ENCODE assay signal across 1 cellular context in genomic region chr4:26857278-26858034, GRCh38.
A peak's percentile ranks its signal among the peaks of the same experiment; 100 is the strongest.
TF ChIP-seq lines count a peak whose summit lies in the region.

No MANE protein-coding gene starts in this region.

TF ChIP-seq in K562, 482 proteins besides CTCF, POLR2A, EP300 and RAD21 (continued from another document and continues in another):
- TF ChIP-seq NR0B1 (IDR thresholded peaks at IDR 0.05; ENCODE audit: partially characterized antibody) (no peak), BHLHE40 (IDR thresholded peaks at IDR 0.05; ENCODE audit: low read length) (no peak), MITF (IDR thresholded peaks at IDR 0.05) (no peak), ZNF24 (IDR thresholded peaks at IDR 0.05) (no peak), BRF1 (IDR thresholded peaks at IDR 0.05; ENCODE audit: borderline replicate concordance, extremely low read depth, insufficient read length) (no peak), CBX2 (IDR thresholded peaks at IDR 0.05; ENCODE audit: insufficient read depth, low read length, poor library complexity, severe bottlenecking) (no peak), ERF (CRISPR knock-in tag; IDR thresholded peaks at IDR 0.05) (no peak), MYC (IDR thresholded peaks at IDR 0.05; ENCODE audit: low read depth, low read length) (peak; percentile 49; the same call in 1 of the 2 replicates), MYC (CRISPR knock-in tag; IDR thresholded peaks at IDR 0.05; ENCODE audit: borderline replicate concordance, low read depth) (0 out of 2 replicates have a peak, but pooled peaks have one; percentile 33), ZNF639 (CRISPR knock-in tag; conservative IDR thresholded peaks at IDR 0.05 in 1 of 2, IDR thresholded peaks at IDR 0.05 in 1 of 2) (peak in 1 of 2 experiments; percentile 39; a peak in 1 of 4 replicates), JUND (IDR thresholded peaks at IDR 0.05; ENCODE audit: borderline replicate concordance, low read depth, low read length) (peak; percentile 71), JUND (tag; IDR thresholded peaks at IDR 0.05; ENCODE audit: borderline replicate concordance, low read depth, low read length) (no peak; the same call in 2 of the 3 replicates), NCOA1 (IDR thresholded peaks at IDR 0.05; ENCODE audit: low read depth) (no peak), PHF8 (IDR thresholded peaks at IDR 0.05; ENCODE audit: borderline replicate concordance, low read length) (peak; percentile 80; the same call in 1 of the 2 replicates), SREBF2 (CRISPR knock-in tag; IDR thresholded peaks at IDR 0.05) (no peak), ZNF644 (tag; IDR thresholded peaks at IDR 0.05; ENCODE audit: low read depth) (0 out of 2 replicates have a peak, but pooled peaks have one; percentile 38), CREM (IDR thresholded peaks at IDR 0.05; ENCODE audit: low read depth) (peak; percentile 80; the same call in 1 of the 2 replicates), ZNF551 (CRISPR knock-in tag; IDR thresholded peaks at IDR 0.05) (no peak), ARNT (IDR thresholded peaks at IDR 0.05) (no peak), ZEB2 (IDR thresholded peaks at IDR 0.05) (no peak), TRIM25 (IDR thresholded peaks at IDR 0.05; ENCODE audit: borderline replicate concordance) (no peak), CUX1 (CRISPR knock-in tag; IDR thresholded peaks at IDR 0.05) (no peak), SIN3A (IDR thresholded peaks at IDR 0.05; ENCODE audit: borderline replicate concordance in 2 of 2, control insufficient read depth in 1 of 2, low read depth in 2 of 2, low read length in 2 of 2) (0 out of 4 replicates have a peak, but pooled peaks of 1 of the 2 experiments have one; percentile 25), ASH1L (IDR thresholded peaks at IDR 0.05; ENCODE audit: borderline replicate concordance, low read depth, partially characterized antibody) (no peak), KLF1 (tag; IDR thresholded peaks at IDR 0.05) (no peak), ZNF77 (CRISPR knock-in tag; IDR thresholded peaks at IDR 0.05) (no peak), NCOA2 (IDR thresholded peaks at IDR 0.05; ENCODE audit: partially characterized antibody in 2 of 2) (no peak), NCOA6 (IDR thresholded peaks at IDR 0.05) (no peak)
- TF ChIP-seq, protein P1, sequence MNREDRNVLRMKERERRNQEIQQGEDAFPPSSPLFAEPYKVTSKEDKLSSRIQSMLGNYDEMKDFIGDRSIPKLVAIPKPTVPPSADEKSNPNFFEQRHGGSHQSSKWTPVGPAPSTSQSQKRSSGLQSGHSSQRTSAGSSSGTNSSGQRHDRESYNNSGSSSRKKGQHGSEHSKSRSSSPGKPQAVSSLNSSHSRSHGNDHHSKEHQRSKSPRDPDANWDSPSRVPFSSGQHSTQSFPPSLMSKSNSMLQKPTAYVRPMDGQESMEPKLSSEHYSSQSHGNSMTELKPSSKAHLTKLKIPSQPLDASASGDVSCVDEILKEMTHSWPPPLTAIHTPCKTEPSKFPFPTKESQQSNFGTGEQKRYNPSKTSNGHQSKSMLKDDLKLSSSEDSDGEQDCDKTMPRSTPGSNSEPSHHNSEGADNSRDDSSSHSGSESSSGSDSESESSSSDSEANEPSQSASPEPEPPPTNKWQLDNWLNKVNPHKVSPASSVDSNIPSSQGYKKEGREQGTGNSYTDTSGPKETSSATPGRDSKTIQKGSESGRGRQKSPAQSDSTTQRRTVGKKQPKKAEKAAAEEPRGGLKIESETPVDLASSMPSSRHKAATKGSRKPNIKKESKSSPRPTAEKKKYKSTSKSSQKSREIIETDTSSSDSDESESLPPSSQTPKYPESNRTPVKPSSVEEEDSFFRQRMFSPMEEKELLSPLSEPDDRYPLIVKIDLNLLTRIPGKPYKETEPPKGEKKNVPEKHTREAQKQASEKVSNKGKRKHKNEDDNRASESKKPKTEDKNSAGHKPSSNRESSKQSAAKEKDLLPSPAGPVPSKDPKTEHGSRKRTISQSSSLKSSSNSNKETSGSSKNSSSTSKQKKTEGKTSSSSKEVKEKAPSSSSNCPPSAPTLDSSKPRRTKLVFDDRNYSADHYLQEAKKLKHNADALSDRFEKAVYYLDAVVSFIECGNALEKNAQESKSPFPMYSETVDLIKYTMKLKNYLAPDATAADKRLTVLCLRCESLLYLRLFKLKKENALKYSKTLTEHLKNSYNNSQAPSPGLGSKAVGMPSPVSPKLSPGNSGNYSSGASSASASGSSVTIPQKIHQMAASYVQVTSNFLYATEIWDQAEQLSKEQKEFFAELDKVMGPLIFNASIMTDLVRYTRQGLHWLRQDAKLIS (CRISPR knock-in tag; IDR thresholded peaks at IDR 0.05) = peak; percentile 83
- TF ChIP-seq, protein P2, sequence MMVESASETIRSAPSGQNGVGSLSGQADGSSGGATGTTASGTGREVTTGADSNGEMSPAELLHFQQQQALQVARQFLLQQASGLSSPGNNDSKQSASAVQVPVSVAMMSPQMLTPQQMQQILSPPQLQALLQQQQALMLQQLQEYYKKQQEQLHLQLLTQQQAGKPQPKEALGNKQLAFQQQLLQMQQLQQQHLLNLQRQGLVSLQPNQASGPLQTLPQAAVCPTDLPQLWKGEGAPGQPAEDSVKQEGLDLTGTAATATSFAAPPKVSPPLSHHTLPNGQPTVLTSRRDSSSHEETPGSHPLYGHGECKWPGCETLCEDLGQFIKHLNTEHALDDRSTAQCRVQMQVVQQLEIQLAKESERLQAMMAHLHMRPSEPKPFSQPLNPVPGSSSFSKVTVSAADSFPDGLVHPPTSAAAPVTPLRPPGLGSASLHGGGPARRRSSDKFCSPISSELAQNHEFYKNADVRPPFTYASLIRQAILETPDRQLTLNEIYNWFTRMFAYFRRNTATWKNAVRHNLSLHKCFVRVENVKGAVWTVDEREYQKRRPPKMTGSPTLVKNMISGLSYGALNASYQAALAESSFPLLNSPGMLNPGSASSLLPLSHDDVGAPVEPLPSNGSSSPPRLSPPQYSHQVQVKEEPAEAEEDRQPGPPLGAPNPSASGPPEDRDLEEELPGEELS (CRISPR knock-in tag; IDR thresholded peaks at IDR 0.05; ENCODE audit: borderline replicate concordance) = no peak
- TF ChIP-seq, protein P3, sequence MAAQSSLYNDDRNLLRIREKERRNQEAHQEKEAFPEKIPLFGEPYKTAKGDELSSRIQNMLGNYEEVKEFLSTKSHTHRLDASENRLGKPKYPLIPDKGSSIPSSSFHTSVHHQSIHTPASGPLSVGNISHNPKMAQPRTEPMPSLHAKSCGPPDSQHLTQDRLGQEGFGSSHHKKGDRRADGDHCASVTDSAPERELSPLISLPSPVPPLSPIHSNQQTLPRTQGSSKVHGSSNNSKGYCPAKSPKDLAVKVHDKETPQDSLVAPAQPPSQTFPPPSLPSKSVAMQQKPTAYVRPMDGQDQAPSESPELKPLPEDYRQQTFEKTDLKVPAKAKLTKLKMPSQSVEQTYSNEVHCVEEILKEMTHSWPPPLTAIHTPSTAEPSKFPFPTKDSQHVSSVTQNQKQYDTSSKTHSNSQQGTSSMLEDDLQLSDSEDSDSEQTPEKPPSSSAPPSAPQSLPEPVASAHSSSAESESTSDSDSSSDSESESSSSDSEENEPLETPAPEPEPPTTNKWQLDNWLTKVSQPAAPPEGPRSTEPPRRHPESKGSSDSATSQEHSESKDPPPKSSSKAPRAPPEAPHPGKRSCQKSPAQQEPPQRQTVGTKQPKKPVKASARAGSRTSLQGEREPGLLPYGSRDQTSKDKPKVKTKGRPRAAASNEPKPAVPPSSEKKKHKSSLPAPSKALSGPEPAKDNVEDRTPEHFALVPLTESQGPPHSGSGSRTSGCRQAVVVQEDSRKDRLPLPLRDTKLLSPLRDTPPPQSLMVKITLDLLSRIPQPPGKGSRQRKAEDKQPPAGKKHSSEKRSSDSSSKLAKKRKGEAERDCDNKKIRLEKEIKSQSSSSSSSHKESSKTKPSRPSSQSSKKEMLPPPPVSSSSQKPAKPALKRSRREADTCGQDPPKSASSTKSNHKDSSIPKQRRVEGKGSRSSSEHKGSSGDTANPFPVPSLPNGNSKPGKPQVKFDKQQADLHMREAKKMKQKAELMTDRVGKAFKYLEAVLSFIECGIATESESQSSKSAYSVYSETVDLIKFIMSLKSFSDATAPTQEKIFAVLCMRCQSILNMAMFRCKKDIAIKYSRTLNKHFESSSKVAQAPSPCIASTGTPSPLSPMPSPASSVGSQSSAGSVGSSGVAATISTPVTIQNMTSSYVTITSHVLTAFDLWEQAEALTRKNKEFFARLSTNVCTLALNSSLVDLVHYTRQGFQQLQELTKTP (IDR thresholded peaks at IDR 0.05; ENCODE audit: low read depth in 1 of 2, partially characterized antibody in 2 of 2) = no peak
- TF ChIP-seq, protein P4, sequence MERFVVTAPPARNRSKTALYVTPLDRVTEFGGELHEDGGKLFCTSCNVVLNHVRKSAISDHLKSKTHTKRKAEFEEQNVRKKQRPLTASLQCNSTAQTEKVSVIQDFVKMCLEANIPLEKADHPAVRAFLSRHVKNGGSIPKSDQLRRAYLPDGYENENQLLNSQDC (CRISPR knock-in tag; IDR thresholded peaks at IDR 0.05) = no peak
